Comparison of ENCODE assay signal across 17 cellular contexts in the genomic region with DNA sequence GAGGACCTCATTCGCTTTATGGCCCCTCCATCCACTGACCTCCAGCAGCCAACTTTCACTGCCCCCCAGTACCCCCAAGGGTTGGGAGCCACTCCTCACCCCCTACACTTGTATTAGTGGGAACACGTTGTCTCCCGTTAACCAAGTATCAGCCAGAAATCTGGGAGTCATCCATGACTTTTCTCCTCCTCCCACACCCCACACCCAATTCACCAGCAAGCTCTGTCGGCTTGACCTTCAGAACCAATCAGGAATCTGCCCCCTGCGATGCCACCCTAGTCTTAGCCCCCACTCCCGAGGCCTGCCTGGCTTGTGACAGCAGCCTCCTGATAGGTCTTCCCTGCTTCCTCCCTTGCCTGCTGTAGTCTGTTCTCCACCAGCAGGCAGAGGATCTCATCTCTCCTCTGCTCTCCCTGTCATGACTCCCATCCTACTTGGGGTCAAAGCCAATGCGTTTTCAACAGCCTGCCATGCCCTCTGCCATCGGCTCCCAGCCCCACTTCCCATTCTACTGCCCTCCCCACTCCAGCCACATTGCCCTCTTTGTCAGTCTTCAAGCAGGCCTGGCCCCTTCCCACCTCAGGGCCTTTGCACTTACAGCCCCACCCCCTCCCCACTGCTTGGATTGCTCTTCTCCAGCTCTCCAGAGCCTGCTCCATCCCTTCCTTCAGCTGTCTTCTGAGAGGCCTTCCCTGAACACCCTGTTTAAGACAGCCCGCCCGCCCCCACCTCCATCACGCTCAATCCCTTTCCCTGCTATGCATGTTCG. TPM values are rescaled to one million over a fixed set of nuclear protein-coding genes. Genes with fewer than 3 reads are reported as not detected.
DNase-seq lines count a peak whose midpoint lies in the region; ATAC-seq and TF ChIP-seq lines count a peak whose summit lies in the region.
"Had no signal": no experiment of that assay in that cellular context is flagged by ENCODE, and none has a peak within 500 bp of the region (broad histone marks: within the 10 kb centered on the region; RNA-seq: fewer than 3 reads in every experiment).

No MANE protein-coding gene starts in this region.

- 83 to 85% methylated on average over 12 of the region's 12 CpGs for WGBS in upper lobe of left lung, 2 donors

- H3K36me3 ChIP-seq in upper lobe of left lung = no peaks in the 10 kb centered on the region
- H3K36me3 ChIP-seq: HAP-1 had no signal

- no peak for ATAC-seq in activated naive CD8-positive, alpha-beta T cell treated with anti-CD3 and anti-CD28 coated beads, Interleukin-2, amount 10 ng/mL, durations not matched to agents 7 days and 5 days (ENCODE audit: low read depth)
- no peak for ATAC-seq in central memory CD8-positive, alpha-beta T cell (replicated peaks; ENCODE audit: extremely low read depth, poor library complexity, severe bottlenecking)
- no peak for ATAC-seq in upper lobe of left lung (ENCODE audit: low FRiP score in 2 of 2)
- ATAC-seq: HepG2 had no signal

- no peaks in the 10 kb centered on the region for H3K27me3 Mint-ChIP-seq in activated naive CD8-positive, alpha-beta T cell treated with anti-CD3 and anti-CD28 coated beads, Interleukin-2, amount 10 ng/mL, durations not matched to agents 7 days and 5 days
- no peaks in the 10 kb centered on the region for H3K27me3 Mint-ChIP-seq in activated naive CD8-positive, alpha-beta T cell treated with anti-CD3 and anti-CD28 coated beads for 36 hours
- H3K27me3 Mint-ChIP-seq in central memory CD8-positive, alpha-beta T cell = no peaks in the 10 kb centered on the region
- no peaks in the 10 kb centered on the region for H3K27me3 Mint-ChIP-seq in neural crest cell (ENCODE audit: low read depth)

- no peak for TF ChIP-seq EP300 in upper lobe of left lung (IDR thresholded peaks at IDR 0.05)

- TF ChIP-seq CTCF in neural crest cell (conservative IDR thresholded peaks at IDR 0.05) = no peak
- TF ChIP-seq CTCF in upper lobe of left lung (IDR thresholded peaks at IDR 0.05) = no peak

- no peak overlapping the region for H3K4me3 ChIP-seq in upper lobe of left lung
- H3K4me3 ChIP-seq: HAP-1 had no signal

- H3K4me3 Mint-ChIP-seq in activated naive CD8-positive, alpha-beta T cell treated with anti-CD3 and anti-CD28 coated beads, Interleukin-2, amount 10 ng/mL, durations not matched to agents 7 days and 5 days = no peak overlapping the region
- no peak overlapping the region for H3K4me3 Mint-ChIP-seq in activated naive CD8-positive, alpha-beta T cell treated with anti-CD3 and anti-CD28 coated beads for 36 hours
- no peak overlapping the region for H3K4me3 Mint-ChIP-seq in central memory CD8-positive, alpha-beta T cell
- H3K4me3 Mint-ChIP-seq in neural crest cell = no peak overlapping the region
- H3K4me3 Mint-ChIP-seq: CD4-positive, alpha-beta T cell; HFFc6 had no signal

- TF ChIP-seq POLR2A in upper lobe of left lung (IDR thresholded peaks at IDR 0.05) = no peak

- no peak for DNase-seq in activated naive CD8-positive, alpha-beta T cell treated with anti-CD3 and anti-CD28 coated beads, Interleukin-2, amount 10 ng/mL, durations not matched to agents 7 days and 5 days
- no peak for DNase-seq in activated naive CD8-positive, alpha-beta T cell treated with anti-CD3 and anti-CD28 coated beads for 36 hours
- DNase-seq in central memory CD8-positive, alpha-beta T cell (ENCODE audit: low spot score in 2 of 2) = no peak
- DNase-seq in neural crest cell (ENCODE audit: low read depth, low spot score) (no peak), MV-4-11 (lab: John Stamatoyannopoulos, UW) (no peak), HuH-7 (ENCODE audit: low spot score) (no peak), upper lobe of left lung (no peak), cerebellum (ENCODE audit: low spot score) (no peak)
- DNase-seq: 8988T; C1 segment of cervical spinal cord; CD4-positive, alpha-beta T cell; DMS153; DMS79 treated with DMSO at 0.1 percent for 48 hours; EL; HFFc6 had no signal

- no peak overlapping the region for H3K27ac ChIP-seq in upper lobe of left lung

- H3K4me1 ChIP-seq in upper lobe of left lung = no peaks in the 10 kb centered on the region
- H3K4me1 ChIP-seq: HAP-1 had no signal

- peak overlapping the region; percentile 7 for H3K27ac Mint-ChIP-seq in activated naive CD8-positive, alpha-beta T cell treated with anti-CD3 and anti-CD28 coated beads, Interleukin-2, amount 10 ng/mL, durations not matched to agents 7 days and 5 days
- no peak overlapping the region for H3K27ac Mint-ChIP-seq in activated naive CD8-positive, alpha-beta T cell treated with anti-CD3 and anti-CD28 coated beads for 36 hours
- peak overlapping the region; percentile 66 for H3K27ac Mint-ChIP-seq in central memory CD8-positive, alpha-beta T cell (ENCODE audit: low read depth)
- H3K27ac Mint-ChIP-seq in neural crest cell (ENCODE audit: unreplicated experiment) = peak overlapping the region; percentile 16
- H3K27ac Mint-ChIP-seq: CD4-positive, alpha-beta T cell; HFFc6 had no signal

- no peaks in the 10 kb centered on the region for H3K9me3 ChIP-seq in upper lobe of left lung
- H3K9me3 ChIP-seq: HAP-1 had no signal

- no peaks in the 10 kb centered on the region for H3K27me3 ChIP-seq in upper lobe of left lung

- POLR2A ChIA-PET in activated naive CD8-positive, alpha-beta T cell treated with anti-CD3 and anti-CD28 coated beads, Interleukin-2, amount 10 ng/mL, durations not matched to agents 7 days and 5 days (lab: Charles Lee) = no interaction called here

- H3K36me3 Mint-ChIP-seq in activated naive CD8-positive, alpha-beta T cell treated with anti-CD3 and anti-CD28 coated beads, Interleukin-2, amount 10 ng/mL, durations not matched to agents 7 days and 5 days = no peaks in the 10 kb centered on the region
- H3K36me3 Mint-ChIP-seq in activated naive CD8-positive, alpha-beta T cell treated with anti-CD3 and anti-CD28 coated beads for 36 hours = no peaks in the 10 kb centered on the region
- peaks cover 1% of the 10 kb centered on the region for H3K36me3 Mint-ChIP-seq in central memory CD8-positive, alpha-beta T cell (ENCODE audit: insufficient read depth)
- H3K36me3 Mint-ChIP-seq in neural crest cell (ENCODE audit: low read depth) = no peaks in the 10 kb centered on the region

- no peaks in the 10 kb centered on the region for H3K4me1 Mint-ChIP-seq in activated naive CD8-positive, alpha-beta T cell treated with anti-CD3 and anti-CD28 coated beads, Interleukin-2, amount 10 ng/mL, durations not matched to agents 7 days and 5 days
- no peaks in the 10 kb centered on the region for H3K4me1 Mint-ChIP-seq in activated naive CD8-positive, alpha-beta T cell treated with anti-CD3 and anti-CD28 coated beads for 36 hours
- H3K4me1 Mint-ChIP-seq in central memory CD8-positive, alpha-beta T cell = no peaks in the 10 kb centered on the region
- H3K4me1 Mint-ChIP-seq in neural crest cell = peaks cover 30% of the 10 kb centered on the region

- H3K9me3 Mint-ChIP-seq in activated naive CD8-positive, alpha-beta T cell treated with anti-CD3 and anti-CD28 coated beads, Interleukin-2, amount 10 ng/mL, durations not matched to agents 7 days and 5 days = no peaks in the 10 kb centered on the region
- no peaks in the 10 kb centered on the region for H3K9me3 Mint-ChIP-seq in activated naive CD8-positive, alpha-beta T cell treated with anti-CD3 and anti-CD28 coated beads for 36 hours
- no peaks in the 10 kb centered on the region for H3K9me3 Mint-ChIP-seq in central memory CD8-positive, alpha-beta T cell
- no peaks in the 10 kb centered on the region for H3K9me3 Mint-ChIP-seq in neural crest cell
- H3K9me3 Mint-ChIP-seq: CD4-positive, alpha-beta T cell; HFFc6 had no signal

RNA-seq across cellular contexts. Expression of gene MDGA1, which starts 19.4 kb away (rescaled TPM):
- total RNA-seq in activated naive CD8-positive, alpha-beta T cell treated with anti-CD3 and anti-CD28 coated beads, Interleukin-2, amount 10 ng/mL, durations not matched to agents 7 days and 5 days = 10 to 100 TPM; 16.4 to 23.0 TPM
- 1 to 10 TPM in 1 of 2 experiments, under 1 TPM in 1; 0.89 to 1.2 TPM for total RNA-seq in activated naive CD8-positive, alpha-beta T cell treated with anti-CD3 and anti-CD28 coated beads for 36 hours
- total RNA-seq in neural crest cell (17.8 and 21.7 TPM in 2 replicates), upper lobe of left lung (10 to 100 TPM in 2 of 6 donors, 1 to 10 TPM in 4; 3.1 to 19.6 (median 5.8) TPM), cerebellum (65.2 TPM)
- total RNA-seq: HepG2 had no signal
